Comparison of ENCODE assay signal across 2 cellular contexts in genomic region chr14:20615996-20616395, GRCh38.
TF ChIP-seq lines count a peak whose summit lies in the region.

No MANE protein-coding gene starts in this region.

TF ChIP-seq in HepG2, 621 proteins besides CTCF, POLR2A, EP300 and RAD21 (continues in another document):
- no peak for TF ChIP-seq HNRNPL (IDR thresholded peaks at IDR 0.05; ENCODE audit: low read depth, low read length)
- TF ChIP-seq FOXA1 (IDR thresholded peaks at IDR 0.05) = no peak
- TF ChIP-seq FOXA1 (CRISPR knock-in tag; IDR thresholded peaks at IDR 0.05) = peak; percentile 34; the same call in 1 of the 2 replicates
- 0 out of 2 replicates have a peak, but pooled peaks have one; percentile 34 for TF ChIP-seq ZBED4 (CRISPR knock-in tag; IDR thresholded peaks at IDR 0.05; ENCODE audit: borderline replicate concordance)
- TF ChIP-seq ZNF160 (CRISPR knock-in tag; IDR thresholded peaks at IDR 0.05) = no peak
- TF ChIP-seq SAP130 (CRISPR knock-in tag; IDR thresholded peaks at IDR 0.05; ENCODE audit: low read depth) = peak; percentile 65
- TF ChIP-seq BRCA1 (CRISPR knock-in tag; IDR thresholded peaks at IDR 0.05) = 0 out of 2 replicates have a peak, but pooled peaks have one; percentile 41
- TF ChIP-seq ZEB1 (IDR thresholded peaks at IDR 0.05; ENCODE audit: insufficient replicate concordance, low read depth) = no peak
- TF ChIP-seq, protein P1, sequence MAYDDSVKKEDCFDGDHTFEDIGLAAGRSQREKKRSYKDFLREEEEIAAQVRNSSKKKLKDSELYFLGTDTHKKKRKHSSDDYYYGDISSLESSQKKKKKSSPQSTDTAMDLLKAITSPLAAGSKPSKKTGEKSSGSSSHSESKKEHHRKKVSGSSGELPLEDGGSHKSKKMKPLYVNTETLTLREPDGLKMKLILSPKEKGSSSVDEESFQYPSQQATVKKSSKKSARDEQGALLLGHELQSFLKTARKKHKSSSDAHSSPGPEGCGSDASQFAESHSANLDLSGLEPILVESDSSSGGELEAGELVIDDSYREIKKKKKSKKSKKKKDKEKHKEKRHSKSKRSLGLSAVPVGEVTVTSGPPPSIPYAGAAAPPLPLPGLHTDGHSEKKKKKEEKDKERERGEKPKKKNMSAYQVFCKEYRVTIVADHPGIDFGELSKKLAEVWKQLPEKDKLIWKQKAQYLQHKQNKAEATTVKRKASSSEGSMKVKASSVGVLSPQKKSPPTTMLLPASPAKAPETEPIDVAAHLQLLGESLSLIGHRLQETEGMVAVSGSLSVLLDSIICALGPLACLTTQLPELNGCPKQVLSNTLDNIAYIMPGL (CRISPR knock-in tag; IDR thresholded peaks at IDR 0.05; ENCODE audit: borderline replicate concordance in 1 of 2, low read depth in 1 of 2) = peak; percentile 53 to 67; a peak in 2 of 4 replicates
- no peak for TF ChIP-seq GZF1 (CRISPR knock-in tag; IDR thresholded peaks at IDR 0.05)
- TF ChIP-seq HMG20A (CRISPR knock-in tag; IDR thresholded peaks at IDR 0.05; ENCODE audit: borderline replicate concordance) = 0 out of 2 replicates have a peak, but pooled peaks have one; percentile 17
- peak; percentile 51; the same call in 1 of the 2 replicates for TF ChIP-seq ZNF766 (CRISPR knock-in tag; IDR thresholded peaks at IDR 0.05; ENCODE audit: borderline replicate concordance)
- TF ChIP-seq HDAC1 (CRISPR knock-in tag; IDR thresholded peaks at IDR 0.05) = 0 out of 2 replicates have a peak, but pooled peaks have one; percentile 30
- TF ChIP-seq, protein P2, sequence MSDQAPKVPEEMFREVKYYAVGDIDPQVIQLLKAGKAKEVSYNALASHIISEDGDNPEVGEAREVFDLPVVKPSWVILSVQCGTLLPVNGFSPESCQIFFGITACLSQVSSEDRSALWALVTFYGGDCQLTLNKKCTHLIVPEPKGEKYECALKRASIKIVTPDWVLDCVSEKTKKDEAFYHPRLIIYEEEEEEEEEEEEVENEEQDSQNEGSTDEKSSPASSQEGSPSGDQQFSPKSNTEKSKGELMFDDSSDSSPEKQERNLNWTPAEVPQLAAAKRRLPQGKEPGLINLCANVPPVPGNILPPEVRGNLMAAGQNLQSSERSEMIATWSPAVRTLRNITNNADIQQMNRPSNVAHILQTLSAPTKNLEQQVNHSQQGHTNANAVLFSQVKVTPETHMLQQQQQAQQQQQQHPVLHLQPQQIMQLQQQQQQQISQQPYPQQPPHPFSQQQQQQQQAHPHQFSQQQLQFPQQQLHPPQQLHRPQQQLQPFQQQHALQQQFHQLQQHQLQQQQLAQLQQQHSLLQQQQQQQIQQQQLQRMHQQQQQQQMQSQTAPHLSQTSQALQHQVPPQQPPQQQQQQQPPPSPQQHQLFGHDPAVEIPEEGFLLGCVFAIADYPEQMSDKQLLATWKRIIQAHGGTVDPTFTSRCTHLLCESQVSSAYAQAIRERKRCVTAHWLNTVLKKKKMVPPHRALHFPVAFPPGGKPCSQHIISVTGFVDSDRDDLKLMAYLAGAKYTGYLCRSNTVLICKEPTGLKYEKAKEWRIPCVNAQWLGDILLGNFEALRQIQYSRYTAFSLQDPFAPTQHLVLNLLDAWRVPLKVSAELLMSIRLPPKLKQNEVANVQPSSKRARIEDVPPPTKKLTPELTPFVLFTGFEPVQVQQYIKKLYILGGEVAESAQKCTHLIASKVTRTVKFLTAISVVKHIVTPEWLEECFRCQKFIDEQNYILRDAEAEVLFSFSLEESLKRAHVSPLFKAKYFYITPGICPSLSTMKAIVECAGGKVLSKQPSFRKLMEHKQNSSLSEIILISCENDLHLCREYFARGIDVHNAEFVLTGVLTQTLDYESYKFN (CRISPR knock-in tag; conservative IDR thresholded peaks at IDR 0.05) = peak; percentile 73
- TF ChIP-seq MAX (IDR thresholded peaks at IDR 0.05) = peak; percentile 16; the same call in 1 of the 2 replicates
- 0 out of 2 replicates have a peak, but pooled peaks have one; percentile 33 for TF ChIP-seq MIER2 (CRISPR knock-in tag; IDR thresholded peaks at IDR 0.05)
- TF ChIP-seq FOXK2 (IDR thresholded peaks at IDR 0.05) = no peak
- no peak for TF ChIP-seq U2AF2 (IDR thresholded peaks at IDR 0.05; ENCODE audit: low read depth, low read length)
- TF ChIP-seq TEAD3 (CRISPR knock-in tag; optimal IDR thresholded peaks at IDR 0.05; ENCODE audit: borderline replicate concordance) = peak; percentile 51
- no peak for TF ChIP-seq PRPF4 (IDR thresholded peaks at IDR 0.05; ENCODE audit: low read depth, low read length, poor library complexity, severe bottlenecking)
- TF ChIP-seq ZNF83 (CRISPR knock-in tag; IDR thresholded peaks at IDR 0.05; ENCODE audit: borderline replicate concordance) = no peak
- peak; percentile 74 for TF ChIP-seq PHF21A (CRISPR knock-in tag; IDR thresholded peaks at IDR 0.05)
- TF ChIP-seq RBAK (CRISPR knock-in tag; IDR thresholded peaks at IDR 0.05) = no peak

TF ChIP-seq in HEK293T, 16 proteins besides CTCF, POLR2A, EP300 and RAD21:
- TF ChIP-seq ELF4 (IDR thresholded peaks at IDR 0.05) = no peak
- no peak for TF ChIP-seq CTBP1 (IDR thresholded peaks at IDR 0.05; ENCODE audit: borderline replicate concordance)
- no peak for TF ChIP-seq SP1 (IDR thresholded peaks at IDR 0.05)
- TF ChIP-seq BHLHE40 (IDR thresholded peaks at IDR 0.05; ENCODE audit: borderline replicate concordance) = no peak
- TF ChIP-seq FOXK2 (IDR thresholded peaks at IDR 0.05) = no peak
- TF ChIP-seq, protein P3, sequence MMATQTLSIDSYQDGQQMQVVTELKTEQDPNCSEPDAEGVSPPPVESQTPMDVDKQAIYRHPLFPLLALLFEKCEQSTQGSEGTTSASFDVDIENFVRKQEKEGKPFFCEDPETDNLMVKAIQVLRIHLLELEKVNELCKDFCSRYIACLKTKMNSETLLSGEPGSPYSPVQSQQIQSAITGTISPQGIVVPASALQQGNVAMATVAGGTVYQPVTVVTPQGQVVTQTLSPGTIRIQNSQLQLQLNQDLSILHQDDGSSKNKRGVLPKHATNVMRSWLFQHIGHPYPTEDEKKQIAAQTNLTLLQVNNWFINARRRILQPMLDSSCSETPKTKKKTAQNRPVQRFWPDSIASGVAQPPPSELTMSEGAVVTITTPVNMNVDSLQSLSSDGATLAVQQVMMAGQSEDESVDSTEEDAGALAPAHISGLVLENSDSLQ (IDR thresholded peaks at IDR 0.05) = no peak
- TF ChIP-seq NFRKB (IDR thresholded peaks at IDR 0.05) = no peak
